Comparison of ENCODE assay signal across 14 cellular contexts in genomic region chr1:205481279-205481617, GRCh38. TPM values are rescaled to one million over a fixed set of nuclear protein-coding genes. Genes with fewer than 3 reads are reported as not detected.
DNase-seq lines count a peak whose midpoint lies in the region; ATAC-seq, FAIRE-seq and TF ChIP-seq lines count a peak whose summit lies in the region.
"Had no signal": no experiment of that assay in that cellular context is flagged by ENCODE, and none has a peak within 500 bp of the region (broad histone marks: within the 10 kb centered on the region; RNA-seq: fewer than 3 reads in every experiment).

No MANE protein-coding gene starts in this region.

- no peak overlapping the region for H3K27ac Mint-ChIP-seq in activated CD4-positive, alpha-beta T cell treated with anti-CD3 and anti-CD28 coated beads, Interleukin-2, amount 10 ng/mL, durations not matched to agents 24 days and 14 days
- H3K27ac Mint-ChIP-seq in activated CD4-positive, alpha-beta T cell treated with anti-CD3 and anti-CD28 coated beads, Interleukin-2, amount 10 ng/mL, durations not matched to agents 7 days and 5 days: no peak overlapping the region
- H3K27ac Mint-ChIP-seq in activated CD8-positive, alpha-beta T cell treated with anti-CD3 and anti-CD28 coated beads for 36 hours: peak overlapping the region; percentile 40
- H3K27ac Mint-ChIP-seq in neural crest cell (ENCODE audit: unreplicated experiment): peak overlapping the region; percentile 74
- H3K27ac Mint-ChIP-seq: activated T-helper 2 cell treated with anti-CD3 and anti-CD28 coated beads, Interferon-gamma antibody, Interleukin-2, Interleukin-4, amounts not matched to agents 10 μg/mL and 5 μg/mL and 100 μg/mL, durations not matched to agents 14 hours and 24 hours and 36 hours had no signal

- POLR2A ChIA-PET in activated CD4-positive, alpha-beta T cell treated with anti-CD3 and anti-CD28 coated beads, Interleukin-2, amount 10 ng/mL, durations not matched to agents 7 days and 5 days (lab: Charles Lee): no interaction called here
- POLR2A ChIA-PET in activated CD8-positive, alpha-beta T cell treated with anti-CD3 and anti-CD28 coated beads for 36 hours (lab: Charles Lee): no interaction called here

- no peak for DNase-seq in activated CD4-positive, alpha-beta T cell treated with anti-CD3 and anti-CD28 coated beads, Interleukin-2, amount 10 ng/mL, durations not matched to agents 24 days and 14 days
- no peak for DNase-seq in activated CD4-positive, alpha-beta T cell treated with anti-CD3 and anti-CD28 coated beads, Interleukin-2, amount 10 ng/mL, durations not matched to agents 7 days and 5 days
- DNase-seq in activated CD8-positive, alpha-beta T cell treated with anti-CD3 and anti-CD28 coated beads for 36 hours: peak; percentile 26
- DNase-seq in neural crest cell (ENCODE audit: low read depth, low spot score) (no peak), H54 (ENCODE audit: insufficient read length, low spot score) (no peak), HuH-7.5 (ENCODE audit: low spot score) (no peak)
- DNase-seq in effector CD4-positive, alpha-beta T cell: no peak
- DNase-seq: IMR-90, uterus had no signal

- ATAC-seq in HG02798 (IDR thresholded peaks at IDR 0.05; ENCODE audit: poor library complexity, unreplicated experiment): peak; percentile 7
- peak; percentile 5 for ATAC-seq in activated CD8-positive, alpha-beta T cell treated with anti-CD3 and anti-CD28 coated beads for 36 hours

- H3K36me3 Mint-ChIP-seq in activated CD4-positive, alpha-beta T cell treated with anti-CD3 and anti-CD28 coated beads, Interleukin-2, amount 10 ng/mL, durations not matched to agents 24 days and 14 days (ENCODE audit: low read depth): no peaks in the 10 kb centered on the region
- H3K36me3 Mint-ChIP-seq in activated CD4-positive, alpha-beta T cell treated with anti-CD3 and anti-CD28 coated beads, Interleukin-2, amount 10 ng/mL, durations not matched to agents 7 days and 5 days (ENCODE audit: low read depth): no peaks in the 10 kb centered on the region
- H3K36me3 Mint-ChIP-seq in activated CD8-positive, alpha-beta T cell treated with anti-CD3 and anti-CD28 coated beads for 36 hours (ENCODE audit: low read depth): no peaks in the 10 kb centered on the region
- H3K36me3 Mint-ChIP-seq in neural crest cell (ENCODE audit: low read depth): no peaks in the 10 kb centered on the region
- H3K36me3 Mint-ChIP-seq: brain had no signal

- no peak for FAIRE-seq in H54 (lab: Jason Lieb, UNC)
- FAIRE-seq: GM12892 had no signal

- intact Hi-C loops in activated CD4-positive, alpha-beta T cell treated with anti-CD3 and anti-CD28 coated beads, Interleukin-2, amount 10 ng/mL, durations not matched to agents 24 days and 14 days (cut with micrococcal nuclease): loop anchor here (5.0 kb wide), 1 partner anchor 204 kb away; no protein-coding TSS in a partner anchor
- intact Hi-C loops in activated CD8-positive, alpha-beta T cell treated with anti-CD3 and anti-CD28 coated beads for 36 hours (cut with micrococcal nuclease): no loop called here

- TF ChIP-seq POLR2A in H54 (IDR thresholded peaks at IDR 0.05; ENCODE audit: low read depth, low read length): no peak

- peak overlapping the region; percentile 13 for H3K4me3 Mint-ChIP-seq in activated CD4-positive, alpha-beta T cell treated with anti-CD3 and anti-CD28 coated beads, Interleukin-2, amount 10 ng/mL, durations not matched to agents 24 days and 14 days
- H3K4me3 Mint-ChIP-seq in activated CD4-positive, alpha-beta T cell treated with anti-CD3 and anti-CD28 coated beads, Interleukin-2, amount 10 ng/mL, durations not matched to agents 7 days and 5 days: no peak overlapping the region
- peak overlapping the region; percentile 1 for H3K4me3 Mint-ChIP-seq in activated CD8-positive, alpha-beta T cell treated with anti-CD3 and anti-CD28 coated beads for 36 hours
- H3K4me3 Mint-ChIP-seq in neural crest cell: no peak overlapping the region
- H3K4me3 Mint-ChIP-seq: brain had no signal

- peaks cover 37% of the 10 kb centered on the region for H3K27me3 Mint-ChIP-seq in activated CD4-positive, alpha-beta T cell treated with anti-CD3 and anti-CD28 coated beads, Interleukin-2, amount 10 ng/mL, durations not matched to agents 24 days and 14 days
- peaks cover 47% of the 10 kb centered on the region for H3K27me3 Mint-ChIP-seq in activated CD4-positive, alpha-beta T cell treated with anti-CD3 and anti-CD28 coated beads, Interleukin-2, amount 10 ng/mL, durations not matched to agents 7 days and 5 days
- peaks cover 24% of the 10 kb centered on the region for H3K27me3 Mint-ChIP-seq in activated CD8-positive, alpha-beta T cell treated with anti-CD3 and anti-CD28 coated beads for 36 hours
- peaks cover 37% of the 10 kb centered on the region for H3K27me3 Mint-ChIP-seq in neural crest cell (ENCODE audit: low read depth)

- no peak for TF ChIP-seq CTCF in activated CD8-positive, alpha-beta T cell treated with anti-CD3 and anti-CD28 coated beads for 36 hours (IDR thresholded peaks at IDR 0.05)
- TF ChIP-seq CTCF in neural crest cell (conservative IDR thresholded peaks at IDR 0.05): no peak

- peaks cover 18% of the 10 kb centered on the region for H3K4me1 Mint-ChIP-seq in activated CD4-positive, alpha-beta T cell treated with anti-CD3 and anti-CD28 coated beads, Interleukin-2, amount 10 ng/mL, durations not matched to agents 24 days and 14 days
- H3K4me1 Mint-ChIP-seq in activated CD4-positive, alpha-beta T cell treated with anti-CD3 and anti-CD28 coated beads, Interleukin-2, amount 10 ng/mL, durations not matched to agents 7 days and 5 days: peaks cover 20% of the 10 kb centered on the region
- peaks cover 35% of the 10 kb centered on the region for H3K4me1 Mint-ChIP-seq in activated CD8-positive, alpha-beta T cell treated with anti-CD3 and anti-CD28 coated beads for 36 hours (ENCODE audit: low read depth)
- peaks cover 14% of the 10 kb centered on the region for H3K4me1 Mint-ChIP-seq in neural crest cell

- H3K9me3 Mint-ChIP-seq in activated CD4-positive, alpha-beta T cell treated with anti-CD3 and anti-CD28 coated beads, Interleukin-2, amount 10 ng/mL, durations not matched to agents 24 days and 14 days: no peaks in the 10 kb centered on the region
- H3K9me3 Mint-ChIP-seq in activated CD4-positive, alpha-beta T cell treated with anti-CD3 and anti-CD28 coated beads, Interleukin-2, amount 10 ng/mL, durations not matched to agents 7 days and 5 days: peaks cover 2% of the 10 kb centered on the region
- no peaks in the 10 kb centered on the region for H3K9me3 Mint-ChIP-seq in activated CD8-positive, alpha-beta T cell treated with anti-CD3 and anti-CD28 coated beads for 36 hours
- H3K9me3 Mint-ChIP-seq in neural crest cell: no peaks in the 10 kb centered on the region
- H3K9me3 Mint-ChIP-seq: activated T-helper 2 cell treated with anti-CD3 and anti-CD28 coated beads, Interferon-gamma antibody, Interleukin-2, Interleukin-4, amounts not matched to agents 10 μg/mL and 5 μg/mL and 100 μg/mL, durations not matched to agents 14 hours and 24 hours and 36 hours had no signal

- CTCF ChIA-PET in activated CD4-positive, alpha-beta T cell treated with anti-CD3 and anti-CD28 coated beads, Interleukin-2, amount 10 ng/mL, durations not matched to agents 7 days and 5 days (lab: Charles Lee): interaction anchor here (0.6 to 1.2 kb wide), 2 partner anchors 62 to 399 kb away, joined by 4 read pairs; no protein-coding TSS in a partner anchor
- CTCF ChIA-PET in activated CD8-positive, alpha-beta T cell treated with anti-CD3 and anti-CD28 coated beads for 36 hours (lab: Charles Lee): interaction anchor here (1.0 to 11.0 kb wide), 10 partner anchors 11 to 145 kb away, joined by 4 to 292 read pairs (median 6); partner anchors contain the start of gene KLHDC8A

RNA-seq across cellular contexts. Expression of gene CDK18, which starts 23.2 kb away (rescaled TPM):
- total RNA-seq in activated CD4-positive, alpha-beta T cell treated with anti-CD3 and anti-CD28 coated beads, Interleukin-2, amount 10 ng/mL, durations not matched to agents 24 days and 14 days: 0.23 and 1.2 TPM in 2 replicates
- total RNA-seq in activated CD4-positive, alpha-beta T cell treated with anti-CD3 and anti-CD28 coated beads, Interleukin-2, amount 10 ng/mL, durations not matched to agents 7 days and 5 days: 1 to 10 TPM; 2.9 to 3.5 TPM
- total RNA-seq in activated CD8-positive, alpha-beta T cell treated with anti-CD3 and anti-CD28 coated beads for 36 hours: 10 to 100 TPM in 1 of 2 experiments, 1 to 10 TPM in 1; 8.4 to 10.4 TPM
- total RNA-seq in neural crest cell: 26.4 and 30.8 TPM in 2 replicates

RNA-seq across cellular contexts. Expression of gene BLACAT1, which starts 25.4 kb away (rescaled TPM):
- 0.16 and 0.17 TPM in 2 replicates for total RNA-seq in activated CD4-positive, alpha-beta T cell treated with anti-CD3 and anti-CD28 coated beads, Interleukin-2, amount 10 ng/mL, durations not matched to agents 24 days and 14 days
- total RNA-seq in activated CD4-positive, alpha-beta T cell treated with anti-CD3 and anti-CD28 coated beads, Interleukin-2, amount 10 ng/mL, durations not matched to agents 7 days and 5 days: under 1 TPM; 0.20 to 0.23 TPM
- total RNA-seq in activated CD8-positive, alpha-beta T cell treated with anti-CD3 and anti-CD28 coated beads for 36 hours: under 1 TPM in 1 of 2 experiments, not detected in 1; 0.13 TPM
- total RNA-seq in neural crest cell: 3.8 and 3.9 TPM in 2 replicates
- total RNA-seq: activated T-helper 2 cell treated with anti-CD3 and anti-CD28 coated beads, Interferon-gamma antibody, Interleukin-2, Interleukin-4, amounts not matched to agents 10 μg/mL and 5 μg/mL and 100 μg/mL, durations not matched to agents 14 hours and 24 hours and 36 hours; NCI-H460 had no signal

RNA-seq across cellular contexts. Expression of gene LEMD1, which starts 59.4 kb away (rescaled TPM):
- 0.47 TPM in 1 of 2 replicates, not detected in the other for total RNA-seq in activated CD4-positive, alpha-beta T cell treated with anti-CD3 and anti-CD28 coated beads, Interleukin-2, amount 10 ng/mL, durations not matched to agents 24 days and 14 days
- under 1 TPM; 0.52 to 0.64 TPM for total RNA-seq in activated CD4-positive, alpha-beta T cell treated with anti-CD3 and anti-CD28 coated beads, Interleukin-2, amount 10 ng/mL, durations not matched to agents 7 days and 5 days
- total RNA-seq in activated CD8-positive, alpha-beta T cell treated with anti-CD3 and anti-CD28 coated beads for 36 hours: under 1 TPM; 0.58 to 0.81 TPM
- total RNA-seq in neural crest cell: 10.2 and 10.7 TPM in 2 replicates
- total RNA-seq: activated T-helper 2 cell treated with anti-CD3 and anti-CD28 coated beads, Interferon-gamma antibody, Interleukin-2, Interleukin-4, amounts not matched to agents 10 μg/mL and 5 μg/mL and 100 μg/mL, durations not matched to agents 14 hours and 24 hours and 36 hours; IMR-90; NCI-H460 had no signal

Comparison
In these comparisons a context has a peak if more than half of its experiments do, and no peak if none do; other contexts are left out.
1. H3K4me3 Mint-ChIP-seq: peak in activated CD4-positive, alpha-beta T cell treated with anti-CD3 and anti-CD28 coated beads, Interleukin-2, amount 10 ng/mL, durations not matched to agents 24 days and 14 days (single experiment) and activated CD8-positive, alpha-beta T cell treated with anti-CD3 and anti-CD28 coated beads for 36 hours (single experiment); none in activated CD4-positive, alpha-beta T cell treated with anti-CD3 and anti-CD28 coated beads, Interleukin-2, amount 10 ng/mL, durations not matched to agents 7 days and 5 days (single experiment) and neural crest cell (single experiment).
2. H3K27ac Mint-ChIP-seq: peak in activated CD8-positive, alpha-beta T cell treated with anti-CD3 and anti-CD28 coated beads for 36 hours (single experiment) and neural crest cell (single experiment); none in activated CD4-positive, alpha-beta T cell treated with anti-CD3 and anti-CD28 coated beads, Interleukin-2, amount 10 ng/mL, durations not matched to agents 24 days and 14 days (single experiment) and activated CD4-positive, alpha-beta T cell treated with anti-CD3 and anti-CD28 coated beads, Interleukin-2, amount 10 ng/mL, durations not matched to agents 7 days and 5 days (single experiment).